9 cellular contexts compared by ENCODE assay signal in genomic region chr2:16055848-16056580, GRCh38.
DNase-seq lines count a peak whose midpoint lies in the region; ATAC-seq and TF ChIP-seq lines count a peak whose summit lies in the region.
"Had no signal": no experiment of that assay in that cellular context is flagged by ENCODE, and none has a peak within 500 bp of the region (broad histone marks: within the 10 kb centered on the region; RNA-seq: fewer than 3 reads in every experiment).

No MANE protein-coding gene starts in this region.

- CTCF ChIA-PET in naive thymus-derived CD4-positive, alpha-beta T cell (lab: Charles Lee) = no interaction called here

- H3K36me3 Mint-ChIP-seq in H9 (ENCODE audit: insufficient read depth in 1 of 3, low read depth in 3 of 3) = peaks cover 0 to 4% (median under 1%) of the 10 kb centered on the region in 3 experiments; a peak in 3 of 7 replicates
- no peaks in the 10 kb centered on the region for H3K36me3 Mint-ChIP-seq in naive thymus-derived CD4-positive, alpha-beta T cell

- DNase-seq in H9 = no peak
- DNase-seq in naive thymus-derived CD4-positive, alpha-beta T cell = no peak
- no peak for DNase-seq in GM23248
- no peak for DNase-seq in SHP77 treated with DMSO at 0.1 percent for 48 hours (lab: John Stamatoyannopoulos, UW)
- no peak for DNase-seq in globus pallidus (ENCODE audit: low spot score)
- no peak for DNase-seq in activated T-cell treated with anti-CD3 and anti-CD28 coated beads for 4 hours

- in situ Hi-C loops in GM23248 (cut with MboI) = no loop called here

- H2BK15ac ChIP-seq in H9 (ENCODE audit: low read depth, low read length) = no peak overlapping the region

- POLR2A ChIA-PET in naive thymus-derived CD4-positive, alpha-beta T cell (lab: Charles Lee) = no interaction called here

- no peaks in the 10 kb centered on the region for H3K9me2 ChIP-seq in GM23248 (ENCODE audit: insufficient read depth)

- H4K20me1 ChIP-seq in H9 (ENCODE audit: control insufficient read depth, insufficient read depth, insufficient read length) = no peaks in the 10 kb centered on the region
- no peaks in the 10 kb centered on the region for H4K20me1 ChIP-seq in GM23248 (ENCODE audit: insufficient read depth)

- no peak overlapping the region for H3K27ac ChIP-seq in H9 (ENCODE audit: insufficient read length, low read depth, low read length)
- no peak overlapping the region for H3K27ac ChIP-seq in naive thymus-derived CD4-positive, alpha-beta T cell (ENCODE audit: low read depth, low read length)
- no peak overlapping the region for H3K27ac ChIP-seq in GM23248
- H3K27ac ChIP-seq: SK-N-MC had no signal

- no CpG with 5 or more reads among the region's 7 CpGs for WGBS in H9 (ENCODE audit: extremely low coverage, insufficient read length, low lambda C conversion rate)
- 3 to 11% methylated on average over 7 of the region's 7 CpGs for WGBS in GM23248 (ENCODE audit: low coverage in 1 of 2, low lambda C conversion rate in 2 of 2, missing lambda C conversion rate in 2 of 2), 2 experiments

- no peak overlapping the region for H3K14ac ChIP-seq in H9 (ENCODE audit: insufficient read depth, low read length)

- no peaks in the 10 kb centered on the region for H3K23me2 ChIP-seq in H9 (ENCODE audit: insufficient read length, low read depth, low read length, poor library complexity, severe bottlenecking)

- H3K56ac ChIP-seq in H9 (ENCODE audit: insufficient read length, low read depth, low read length) = no peak overlapping the region

- peaks cover 17 to 22% of the 10 kb centered on the region in 2 experiments for H3K4me1 Mint-ChIP-seq in H9
- peaks cover 0 to 13% (median 3%) of the 10 kb centered on the region in 7 donors for H3K4me1 Mint-ChIP-seq in naive thymus-derived CD4-positive, alpha-beta T cell

- H2AFZ ChIP-seq in H9 (ENCODE audit: low read length) (no peak overlapping the region), GM23248 (no peak overlapping the region)

- H3K27me3 ChIP-seq in H9 (ENCODE audit: insufficient read depth, low read length) = no peaks in the 10 kb centered on the region
- no peaks in the 10 kb centered on the region for H3K27me3 ChIP-seq in naive thymus-derived CD4-positive, alpha-beta T cell (ENCODE audit: control insufficient read depth in 2 of 2, insufficient read depth in 2 of 2, low read length in 2 of 2)
- H3K27me3 ChIP-seq in GM23248 (replicated peaks; ENCODE audit: insufficient read depth) = no peaks in the 10 kb centered on the region

- no peak overlapping the region for H2BK5ac ChIP-seq in H9 (ENCODE audit: insufficient read length, low read length)

- no peak overlapping the region for H2BK20ac ChIP-seq in H9 (ENCODE audit: low read depth, low read length, poor library complexity, severe bottlenecking)

- H4K8ac ChIP-seq in H9 (replicated peaks; ENCODE audit: insufficient read length, low read depth, low read length) = no peak overlapping the region

- no peak overlapping the region for H4K5ac ChIP-seq in H9 (ENCODE audit: insufficient read length, low read depth, low read length)

- H3F3A ChIP-seq in GM23248 (ENCODE audit: insufficient read depth) = no peaks in the 10 kb centered on the region

- H2BK120ac ChIP-seq in H9 (ENCODE audit: low read depth, low read length, poor library complexity, severe bottlenecking) = no peak overlapping the region

- peaks cover 9% of the 10 kb centered on the region for H3K4me1 ChIP-seq in H9 (ENCODE audit: insufficient read depth, low read length)
- H3K4me1 ChIP-seq in naive thymus-derived CD4-positive, alpha-beta T cell (ENCODE audit: control insufficient read depth in 2 of 2, insufficient read depth in 2 of 2, low read length in 2 of 2) = no peaks in the 10 kb centered on the region
- no peaks in the 10 kb centered on the region for H3K4me1 ChIP-seq in GM23248 (ENCODE audit: insufficient read depth)

- no peaks in the 10 kb centered on the region for H3K79me1 ChIP-seq in H9 (ENCODE audit: insufficient read depth, low read depth, low read length, poor library complexity, severe bottlenecking)

- no peak overlapping the region for H2BK12ac ChIP-seq in H9 (ENCODE audit: insufficient read length, low read depth, low read length)

- H3K27me3 Mint-ChIP-seq in H9 (ENCODE audit: low read depth) = peaks cover 2% of the 10 kb centered on the region; the same call in 1 of the 2 replicates
- peaks cover 0 to 6% (median 0%) of the 10 kb centered on the region in 5 donors for H3K27me3 Mint-ChIP-seq in naive thymus-derived CD4-positive, alpha-beta T cell

- peaks cover 0 to under 1% of the 10 kb centered on the region in 2 experiments; a peak in 2 of 5 replicates for H3K9me3 Mint-ChIP-seq in H9
- H3K9me3 Mint-ChIP-seq in naive thymus-derived CD4-positive, alpha-beta T cell = peaks cover 0 to 5% (median 0%) of the 10 kb centered on the region in 11 donors

- H3K4me3 Mint-ChIP-seq in H9 = no peak overlapping the region
- peak overlapping the region in 1 of 10 donors; percentile 9 for H3K4me3 Mint-ChIP-seq in naive thymus-derived CD4-positive, alpha-beta T cell

- H3K4me2 ChIP-seq in H9 (ENCODE audit: insufficient read depth, insufficient read length, low read length) = no peak overlapping the region
- H3K4me2 ChIP-seq in GM23248 (ENCODE audit: unreplicated experiment) = no peak overlapping the region

- H3K4me3 ChIP-seq in naive thymus-derived CD4-positive, alpha-beta T cell (ENCODE audit: low read length) = no peak overlapping the region
- H3K4me3 ChIP-seq in GM23248 = no peak overlapping the region
- H3K4me3 ChIP-seq: SK-N-MC had no signal

- H3K9me3 ChIP-seq in H9 (ENCODE audit: control insufficient read depth, low read depth, low read length) (no peaks in the 10 kb centered on the region), GM23248 (ENCODE audit: low read depth) (no peaks in the 10 kb centered on the region)
- H3K9me3 ChIP-seq in naive thymus-derived CD4-positive, alpha-beta T cell (ENCODE audit: control insufficient read depth in 2 of 3, low read length in 3 of 3) = no peaks in the 10 kb centered on the region

- no peak for TF ChIP-seq CTCF in H9 (conservative IDR thresholded peaks at IDR 0.05)

- intact Hi-C loops in naive thymus-derived CD4-positive, alpha-beta T cell (cut with micrococcal nuclease) = no loop called here

- H3K9ac ChIP-seq in H9 (ENCODE audit: extremely low read depth, insufficient read length, low read length) = no peak overlapping the region
- H3K9ac ChIP-seq in GM23248 = no peak overlapping the region

- ATAC-seq in GM18909 (IDR thresholded peaks at IDR 0.05; ENCODE audit: poor library complexity, unreplicated experiment) = peak; percentile 92
- peak; percentile 90 for ATAC-seq in HG03520 (IDR thresholded peaks at IDR 0.05; ENCODE audit: unreplicated experiment)
- ATAC-seq in naive thymus-derived CD4-positive, alpha-beta T cell = peak; percentile 18

- H4K91ac ChIP-seq in H9 (ENCODE audit: insufficient read length, low read depth, low read length) = no peak overlapping the region

- no peak overlapping the region for H3T11ph ChIP-seq in H9 (ENCODE audit: low read length)

- no peak overlapping the region for H3K18ac ChIP-seq in H9 (ENCODE audit: insufficient read length, low read depth, low read length)

- H3K4ac ChIP-seq in H9 (ENCODE audit: low read depth, low read length) = no peak overlapping the region

- H2AK5ac ChIP-seq in H9 (ENCODE audit: insufficient read length, low read length) = no peak overlapping the region

- no peaks in the 10 kb centered on the region for H3K36me3 ChIP-seq in naive thymus-derived CD4-positive, alpha-beta T cell (ENCODE audit: control insufficient read depth in 2 of 3, insufficient read depth in 3 of 3, low read length in 3 of 3)
- no peaks in the 10 kb centered on the region for H3K36me3 ChIP-seq in GM23248 (ENCODE audit: low read depth)

- H3K23ac ChIP-seq in H9 (ENCODE audit: insufficient read length, low read depth, low read length) = no peak overlapping the region

- no peaks in the 10 kb centered on the region for H3K79me2 ChIP-seq in H9 (ENCODE audit: insufficient read depth, low read length)
- no peaks in the 10 kb centered on the region for H3K79me2 ChIP-seq in GM23248 (ENCODE audit: insufficient read depth)

- peak overlapping the region in 2 of 3 experiments; percentile 41 to 80; a peak in 1 of 7 replicates for H3K27ac Mint-ChIP-seq in H9
- H3K27ac Mint-ChIP-seq in naive thymus-derived CD4-positive, alpha-beta T cell = peak overlapping the region in 1 of 9 donors; percentile 15

Comparison
In these comparisons a context has a peak if more than half of its experiments do, and no peak if none do; other contexts are left out.
1. ATAC-seq: peak in every context shown above with its lines; median percentile 92 in GM18909; 90 in HG03520; 18 in naive thymus-derived CD4-positive, alpha-beta T cell.